13 cellular contexts compared by ENCODE assay signal in the genomic region with DNA sequence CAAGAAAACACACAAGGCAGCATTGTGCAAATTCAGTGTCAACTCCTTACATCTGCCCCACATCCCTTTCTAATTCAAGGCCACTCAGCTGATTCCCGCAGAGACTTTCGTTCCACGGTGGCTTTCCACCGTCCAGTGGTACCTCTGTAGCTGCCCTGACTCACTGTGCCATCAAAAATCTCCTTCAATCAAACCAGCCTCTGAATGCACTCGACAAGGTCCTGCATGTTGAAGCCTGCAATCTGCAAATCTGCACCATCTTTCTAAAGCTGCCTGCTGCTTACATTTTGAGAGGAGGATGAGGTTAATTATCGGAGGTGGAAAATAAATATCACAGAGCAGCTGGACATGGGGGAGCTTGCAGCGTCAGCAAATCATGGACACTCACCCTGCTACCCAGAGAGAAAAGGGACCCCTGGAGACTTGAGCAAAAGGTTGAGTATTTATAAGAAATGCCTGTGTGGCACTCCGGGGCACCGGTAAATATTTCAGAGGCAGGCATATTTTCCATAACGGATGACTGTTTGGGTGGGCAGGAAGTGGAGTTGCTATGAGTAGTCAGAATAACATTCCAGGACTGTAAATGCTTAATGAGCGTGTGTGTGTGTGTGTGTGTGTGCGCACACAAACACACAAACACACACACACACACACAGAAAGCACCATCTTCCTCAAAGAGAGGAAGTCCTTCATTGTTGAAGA.
DNase-seq lines count a peak whose midpoint lies in the region; ATAC-seq and TF ChIP-seq lines count a peak whose summit lies in the region.
"Had no signal": no experiment of that assay in that cellular context is flagged by ENCODE, and none has a peak within 500 bp of the region (broad histone marks: within the 10 kb centered on the region; RNA-seq: fewer than 3 reads in every experiment).

No MANE protein-coding gene starts in this region.

- CTCF ChIA-PET in CD4-positive, alpha-beta memory T cell (lab: Charles Lee; ENCODE audit: partially characterized antibody), result no interaction called here

- no peak for TF ChIP-seq CTCF in fibroblast of pulmonary artery (IDR thresholded peaks at IDR 0.05; ENCODE audit: low read length, missing control alignments)

- H3K4me1 ChIP-seq in CD4-positive, alpha-beta memory T cell (ENCODE audit: insufficient read depth, low read length), result no peaks in the 10 kb centered on the region
- H3K4me1 ChIP-seq: uterus had no signal

- peaks cover 0 to 2% of the 10 kb centered on the region in 2 donors for H3K27me3 Mint-ChIP-seq in CD4-positive, alpha-beta memory T cell
- H3K27me3 Mint-ChIP-seq: effector memory CD8-positive, alpha-beta T cell had no signal

- no peak overlapping the region for H3K27ac Mint-ChIP-seq in CD4-positive, alpha-beta memory T cell
- H3K27ac Mint-ChIP-seq: effector memory CD8-positive, alpha-beta T cell had no signal

- H3K4me3 ChIP-seq in SK-N-MC (peak overlapping the region; percentile 74), fibroblast of pulmonary artery (replicated peaks; ENCODE audit: low read depth, low read length) (no peak overlapping the region)
- no peak overlapping the region for H3K4me3 ChIP-seq in CD4-positive, alpha-beta memory T cell (ENCODE audit: low read length in 2 of 2)
- H3K4me3 ChIP-seq: uterus had no signal

- H3K4me1 Mint-ChIP-seq in CD4-positive, alpha-beta memory T cell, result no peaks in the 10 kb centered on the region

- POLR2A ChIA-PET in CD4-positive, alpha-beta memory T cell (lab: Charles Lee; ENCODE audit: partially characterized antibody), result no interaction called here

- peaks cover 0 to 31% (median 12%) of the 10 kb centered on the region in 8 donors for H3K9me3 Mint-ChIP-seq in CD4-positive, alpha-beta memory T cell
- H3K9me3 Mint-ChIP-seq: effector memory CD8-positive, alpha-beta T cell had no signal

- peak overlapping the region; percentile 23 for H3K9ac ChIP-seq in SK-N-MC (ENCODE audit: insufficient read length)

- H3K9me3 ChIP-seq in SK-N-MC (ENCODE audit: low read depth, low read length), result no peaks in the 10 kb centered on the region
- H3K9me3 ChIP-seq in CD4-positive, alpha-beta memory T cell (ENCODE audit: control insufficient read depth in 1 of 2, low read length in 2 of 2), result no peaks in the 10 kb centered on the region
- H3K9me3 ChIP-seq: uterus had no signal

- ATAC-seq in HG03565 (IDR thresholded peaks at IDR 0.05; ENCODE audit: unreplicated experiment), result no peak
- no peak for ATAC-seq in HG03457 (IDR thresholded peaks at IDR 0.05; ENCODE audit: unreplicated experiment)
- ATAC-seq: effector memory CD8-positive, alpha-beta T cell had no signal

- H3K27me3 ChIP-seq in CD4-positive, alpha-beta memory T cell (ENCODE audit: insufficient read depth, low read length), result no peaks in the 10 kb centered on the region
- H3K27me3 ChIP-seq: uterus had no signal

- intact Hi-C loops in CD4-positive, alpha-beta memory T cell (cut with micrococcal nuclease), result no loop called here

- H3K4me3 Mint-ChIP-seq in CD4-positive, alpha-beta memory T cell, result no peak overlapping the region
- H3K4me3 Mint-ChIP-seq: effector memory CD8-positive, alpha-beta T cell had no signal

- H3K36me3 ChIP-seq in SK-N-MC (ENCODE audit: insufficient read depth, low read length), result no peaks in the 10 kb centered on the region
- H3K36me3 ChIP-seq in CD4-positive, alpha-beta memory T cell (ENCODE audit: insufficient read depth, low read length), result no peaks in the 10 kb centered on the region
- H3K36me3 ChIP-seq: uterus had no signal

- H3K27ac ChIP-seq in SK-N-MC, result peak overlapping the region; percentile 62; the same call in 1 of the 2 replicates
- H3K27ac ChIP-seq in CD4-positive, alpha-beta memory T cell (ENCODE audit: low read depth, low read length), result no peak overlapping the region

- H3K36me3 Mint-ChIP-seq in CD4-positive, alpha-beta memory T cell, result no peaks in the 10 kb centered on the region

- DNase-seq in GM04504 (ENCODE audit: low read depth) (peak; percentile 76), SK-N-MC (ENCODE audit: low read depth, low spot score) (no peak), fibroblast of pulmonary artery (ENCODE audit: low read depth) (peak; percentile 77), retina (peak; percentile 10), NCI-H2107 treated with DMSO at 0.1 percent for 48 hours (lab: John Stamatoyannopoulos, UW; ENCODE audit: unreplicated experiment) (no peak)
- no peak for DNase-seq in CD4-positive, alpha-beta memory T cell
- DNase-seq: effector memory CD8-positive, alpha-beta T cell; GF-D8; NCI-H1436 treated with DMSO at 0.1 percent for 48 hours; stimulated activated CD4-positive, alpha-beta T cell treated with anti-CD3 and anti-CD28 coated beads, Interleukin-4, amount 100 ng/mL, for 4 hours; uterus had no signal

Comparison
In these comparisons a context has a peak if more than half of its experiments do, and no peak if none do; other contexts are left out.
1. DNase-seq: peak in GM04504 (single experiment), fibroblast of pulmonary artery (single experiment) and retina (single experiment); none in SK-N-MC (single experiment), NCI-H2107 treated with DMSO at 0.1 percent for 48 hours (single experiment) and CD4-positive, alpha-beta memory T cell (0 of 5).